In genomic region chr22:23124611-23125511, GRCh38 we compare ENCODE assay signal across 23 cellular contexts. TPM values are rescaled to one million over a fixed set of nuclear protein-coding genes. Genes with fewer than 3 reads are reported as not detected.
DNase-seq lines count a peak whose midpoint lies in the region; ATAC-seq and TF ChIP-seq lines count a peak whose summit lies in the region.
"Had no signal": no experiment of that assay in that cellular context is flagged by ENCODE, and none has a peak within 500 bp of the region (broad histone marks: within the 10 kb centered on the region; RNA-seq: fewer than 3 reads in every experiment).

No MANE protein-coding gene starts in this region.

- no peak for ATAC-seq in left ventricle myocardium superior
- no peak for ATAC-seq in activated naive CD4-positive, alpha-beta T cell treated with anti-CD3 and anti-CD28 coated beads, Interleukin-2, amount 50 U/mL, for 72 hours

- no peak overlapping the region for H3K9ac ChIP-seq in endodermal cell (ENCODE audit: extremely low read depth, low read length, poor library complexity, severe bottlenecking)

- H3K27ac Mint-ChIP-seq in activated naive CD4-positive, alpha-beta T cell treated with anti-CD3 and anti-CD28 coated beads, Interleukin-2, amount 50 U/mL, for 72 hours, result no peak overlapping the region
- H3K27ac Mint-ChIP-seq in endodermal cell, result no peak overlapping the region
- H3K27ac Mint-ChIP-seq: CD4-positive, alpha-beta T cell; IgD-negative memory B cell had no signal

- H3K4me3 Mint-ChIP-seq in endodermal cell, result no peak overlapping the region
- H3K4me3 Mint-ChIP-seq: CD4-positive, alpha-beta T cell; IgD-negative memory B cell had no signal

- H3K27me3 Mint-ChIP-seq in endodermal cell (ENCODE audit: insufficient read depth), result peaks cover 4% of the 10 kb centered on the region
- H3K27me3 Mint-ChIP-seq: CD4-positive, alpha-beta T cell; IgD-negative memory B cell had no signal

- intact Hi-C loops in left ventricle myocardium superior (cut with micrococcal nuclease), result no loop called here
- intact Hi-C loops in left ventricle myocardium inferior (cut with micrococcal nuclease), result loop anchor here (5.0 kb wide), 1 partner anchor 163 kb away; no protein-coding TSS in a partner anchor
- intact Hi-C loops in dorsolateral prefrontal cortex (cut with DNase I), result loop anchor here (5.0 to 10.0 kb wide), 2 partner anchors 53 to 280 kb away; partner anchors contain the start of gene GNAZ (in 2 of the 2)
- intact Hi-C loops in ovary (cut with DNase I), result loop anchor here in 1 of 4 donors (5.0 kb wide), 1 partner anchor 163 kb away; no protein-coding TSS in a partner anchor

- DNase-seq in left ventricle myocardium superior, result peak; percentile 25
- DNase-seq in left ventricle myocardium inferior, result no peak
- peak in 1 of 10 donors; percentile 42 for DNase-seq in dorsolateral prefrontal cortex
- peak; percentile 63 to 84 (median 77) for DNase-seq in ovary
- DNase-seq in activated naive CD4-positive, alpha-beta T cell treated with anti-CD3 and anti-CD28 coated beads, Interleukin-2, amount 50 U/mL, for 72 hours (ENCODE audit: low spot score in 2 of 2), result no peak
- no peak for DNase-seq in activated effector memory CD4-positive, alpha-beta T cell treated with anti-CD3 and anti-CD28 coated beads, Interleukin-2, amount 50 U/mL, for 16 hours
- DNase-seq in activated CD8-positive, alpha-beta memory T cell treated with anti-CD3 and anti-CD28 coated beads for 24 hours, result no peak
- no peak for DNase-seq in endodermal cell
- DNase-seq: 8988T; BE2C; Calu3; CD4-positive, alpha-beta T cell; H7; NCI-H1436; NCI-H2029; NCI-H2171; NCI-H446 treated with DMSO at 0.1 percent for 48 hours; NK-92 treated with Interleukin-12 subunit alpha and Interleukin-12 subunit beta, amount 100 ng/mL, for 24 hours; OCI-M1; SJCRH30 had no signal

- WGBS in ovary, 3 donors, result 15 to 33% (median 20%) methylated on average over 19 of the region's 19 CpGs
- 87 to 92% methylated on average over 12 to 19 of the region's 19 CpGs for WGBS in endodermal cell (ENCODE audit: insufficient coverage in 1 of 2, insufficient read length in 1 of 2), 2 experiments

- H3K4me3 ChIP-seq in left ventricle myocardium inferior (no peak overlapping the region), dorsolateral prefrontal cortex (no peak overlapping the region), ovary (no peak overlapping the region), endodermal cell (ENCODE audit: low read length) (no peak overlapping the region)
- H3K4me3 ChIP-seq: SJCRH30 had no signal

- H3K9me3 ChIP-seq in left ventricle myocardium inferior (replicated peaks) (no peaks in the 10 kb centered on the region), ovary (no peaks in the 10 kb centered on the region), endodermal cell (ENCODE audit: control insufficient read depth, low read length) (no peaks in the 10 kb centered on the region)
- H3K9me3 ChIP-seq: BE2C, SJCRH30 had no signal

- peaks cover 0 to 2% of the 10 kb centered on the region in 2 donors for H3K36me3 Mint-ChIP-seq in activated naive CD4-positive, alpha-beta T cell treated with anti-CD3 and anti-CD28 coated beads, Interleukin-2, amount 50 U/mL, for 72 hours
- no peaks in the 10 kb centered on the region for H3K36me3 Mint-ChIP-seq in endodermal cell (ENCODE audit: low read depth)

- no peak for TF ChIP-seq EP300 in ovary (IDR thresholded peaks at IDR 0.05)

- H3K27me3 ChIP-seq in left ventricle myocardium inferior (ENCODE audit: low read depth) (no peaks in the 10 kb centered on the region), dorsolateral prefrontal cortex (no peaks in the 10 kb centered on the region), ovary (no peaks in the 10 kb centered on the region), endodermal cell (ENCODE audit: control insufficient read depth, insufficient read depth, low read length, poor library complexity, severe bottlenecking) (no peaks in the 10 kb centered on the region)
- H3K27me3 ChIP-seq: BE2C, SJCRH30 had no signal

- TF ChIP-seq CTCF in left ventricle myocardium inferior (IDR thresholded peaks at IDR 0.05; ENCODE audit: borderline replicate concordance) (no peak), dorsolateral prefrontal cortex (IDR thresholded peaks at IDR 0.05 in 54 of 56, conservative IDR thresholded peaks at IDR 0.05 in 2 of 56; ENCODE audit: low read depth in 1 of 56, partially characterized antibody in 56 of 56) (no peak), ovary (IDR thresholded peaks at IDR 0.05) (no peak), endodermal cell (conservative IDR thresholded peaks at IDR 0.05) (no peak)

- H3K36me3 ChIP-seq in left ventricle myocardium inferior, result no peaks in the 10 kb centered on the region
- H3K36me3 ChIP-seq in ovary, result no peaks in the 10 kb centered on the region
- no peaks in the 10 kb centered on the region for H3K36me3 ChIP-seq in endodermal cell (ENCODE audit: control insufficient read depth, insufficient read depth, low read length)
- H3K36me3 ChIP-seq: BE2C, SJCRH30 had no signal

- H3K4me1 ChIP-seq in left ventricle myocardium inferior (peaks cover 9% of the 10 kb centered on the region), ovary (ENCODE audit: insufficient read depth) (peaks cover 8% of the 10 kb centered on the region), endodermal cell (ENCODE audit: control insufficient read depth, insufficient read depth, low read length) (no peaks in the 10 kb centered on the region)
- H3K4me1 ChIP-seq: BE2C had no signal

- H3K9me3 Mint-ChIP-seq in activated naive CD4-positive, alpha-beta T cell treated with anti-CD3 and anti-CD28 coated beads, Interleukin-2, amount 50 U/mL, for 72 hours, result no peaks in the 10 kb centered on the region
- no peaks in the 10 kb centered on the region for H3K9me3 Mint-ChIP-seq in endodermal cell
- H3K9me3 Mint-ChIP-seq: CD4-positive, alpha-beta T cell; IgD-negative memory B cell had no signal

- TF ChIP-seq POLR2A in ovary (IDR thresholded peaks at IDR 0.05), result no peak

- H3K4me1 Mint-ChIP-seq in endodermal cell, result peaks cover 2% of the 10 kb centered on the region

- H3K27ac ChIP-seq in left ventricle myocardium inferior (replicated peaks), result no peak overlapping the region
- peak overlapping the region in 56 of 59 donors; percentile 2 to 100 (median 77) for H3K27ac ChIP-seq in dorsolateral prefrontal cortex
- peak overlapping the region; percentile 75 to 82 for H3K27ac ChIP-seq in ovary
- H3K27ac ChIP-seq in endodermal cell (ENCODE audit: low read depth, low read length), result no peak overlapping the region
- H3K27ac ChIP-seq: RWPE1, SJCRH30 had no signal

RNA-seq across cellular contexts. Expression of gene RSPH14, which starts 16.9 kb away (rescaled TPM):
- total RNA-seq in left ventricle myocardium superior, result not detected
- total RNA-seq in left ventricle myocardium inferior, result not detected
- total RNA-seq in dorsolateral prefrontal cortex, result 10 to 100 TPM in 84 of 120 experiments, 1 to 10 TPM in 36; 3.0 to 22.3 (median 11.9) TPM
- 1 to 10 TPM; 1.4 to 4.6 (median 3.2) TPM for total RNA-seq in ovary
- 1 to 10 TPM; 1.4 to 2.0 TPM for polyA plus RNA-seq in ovary
- under 1 TPM; 0.18 to 0.33 TPM for total RNA-seq in activated naive CD4-positive, alpha-beta T cell treated with anti-CD3 and anti-CD28 coated beads, Interleukin-2, amount 50 U/mL, for 72 hours
- total RNA-seq in endodermal cell, result 1 to 10 TPM in 1 of 2 donors, under 1 TPM in 1; 0.35 to 2.3 TPM
- 1.4 TPM for polyA plus RNA-seq in endodermal cell (2013, experiment 1 of 2)
- 1.5 TPM for polyA plus RNA-seq in endodermal cell (2013, experiment 2 of 2)
- total RNA-seq: Calu3, H7, HT-29, SJCRH30 had no signal

RNA-seq across cellular contexts. Expression of gene RAB36, which starts 20.4 kb away (rescaled TPM):
- total RNA-seq in left ventricle myocardium superior, result 0.74 TPM
- 0.47 TPM for total RNA-seq in left ventricle myocardium inferior
- total RNA-seq in dorsolateral prefrontal cortex, result 10 to 100 TPM in 101 of 120 experiments, 1 to 10 TPM in 19; 7.2 to 20.6 (median 12.3) TPM
- 10 to 100 TPM in 3 of 7 donors, 1 to 10 TPM in 4; 3.9 to 18.7 (median 9.0) TPM for total RNA-seq in ovary
- 1 to 10 TPM; 4.0 to 5.1 TPM for polyA plus RNA-seq in ovary
- under 1 TPM in 1 of 2 donors, not detected in 1; 0.25 TPM for total RNA-seq in activated naive CD4-positive, alpha-beta T cell treated with anti-CD3 and anti-CD28 coated beads, Interleukin-2, amount 50 U/mL, for 72 hours
- total RNA-seq in endodermal cell, result 1 to 10 TPM; 2.6 to 3.3 TPM
- polyA plus RNA-seq in endodermal cell (2013, experiment 1 of 2), result 6.8 TPM
- 6.4 TPM for polyA plus RNA-seq in endodermal cell (2013, experiment 2 of 2)
- total RNA-seq: SJCRH30 had no signal

RNA-seq across cellular contexts. Expression of gene GNAZ, which starts 54.5 kb away (rescaled TPM):
- total RNA-seq in left ventricle myocardium superior, result 3.3 TPM
- 2.9 TPM for total RNA-seq in left ventricle myocardium inferior
- 100 to 1,000 TPM in 10 of 120 experiments, 10 to 100 TPM in 110; 66.2 to 113 (median 85.3) TPM for total RNA-seq in dorsolateral prefrontal cortex
- 10 to 100 TPM; 11.1 to 40.8 (median 19.9) TPM for total RNA-seq in ovary
- 1 to 10 TPM; 7.2 to 8.7 TPM for polyA plus RNA-seq in ovary
- total RNA-seq in activated naive CD4-positive, alpha-beta T cell treated with anti-CD3 and anti-CD28 coated beads, Interleukin-2, amount 50 U/mL, for 72 hours, result under 1 TPM; 0.39 to 0.61 TPM
- 10 to 100 TPM; 16.7 to 17.9 TPM for total RNA-seq in endodermal cell
- 26.0 TPM for polyA plus RNA-seq in endodermal cell (2013, experiment 1 of 2)
- 28.0 TPM for polyA plus RNA-seq in endodermal cell (2013, experiment 2 of 2)

RNA-seq across cellular contexts. Expression of gene BCR, which starts 55.4 kb away (rescaled TPM):
- total RNA-seq in left ventricle myocardium superior, result 25.0 TPM
- 26.7 TPM for total RNA-seq in left ventricle myocardium inferior
- total RNA-seq in dorsolateral prefrontal cortex, result 100 to 1,000 TPM in 90 of 120 experiments, 10 to 100 TPM in 30; 54.7 to 211 (median 113) TPM
- 10 to 100 TPM; 21.8 to 44.6 (median 38.3) TPM for total RNA-seq in ovary
- polyA plus RNA-seq in ovary, result 10 to 100 TPM in 1 of 2 donors, 1 to 10 TPM in 1; 7.1 to 17.2 TPM
- total RNA-seq in activated naive CD4-positive, alpha-beta T cell treated with anti-CD3 and anti-CD28 coated beads, Interleukin-2, amount 50 U/mL, for 72 hours, result 10 to 100 TPM; 44.9 to 63.7 TPM
- total RNA-seq in endodermal cell, result 100 to 1,000 TPM; 102 to 172 TPM
- 52.0 TPM for polyA plus RNA-seq in endodermal cell (2013, experiment 1 of 2)
- 54.4 TPM for polyA plus RNA-seq in endodermal cell (2013, experiment 2 of 2)

Comparison
In these comparisons a context has a peak if more than half of its experiments do, and no peak if none do; other contexts are left out.
1. DNase-seq: peak in left ventricle myocardium superior (single experiment) and ovary (5 of 5); none in left ventricle myocardium inferior (single experiment), activated naive CD4-positive, alpha-beta T cell treated with anti-CD3 and anti-CD28 coated beads, Interleukin-2, amount 50 U/mL, for 72 hours (0 of 2), activated effector memory CD4-positive, alpha-beta T cell treated with anti-CD3 and anti-CD28 coated beads, Interleukin-2, amount 50 U/mL, for 16 hours (single experiment), activated CD8-positive, alpha-beta memory T cell treated with anti-CD3 and anti-CD28 coated beads for 24 hours (single experiment) and endodermal cell (single experiment).
2. H3K27ac ChIP-seq: peak in dorsolateral prefrontal cortex (56 of 59) and ovary (2 of 2); none in left ventricle myocardium inferior (single experiment) and endodermal cell (single experiment).